23 cellular contexts compared by ENCODE assay signal in the genomic region with DNA sequence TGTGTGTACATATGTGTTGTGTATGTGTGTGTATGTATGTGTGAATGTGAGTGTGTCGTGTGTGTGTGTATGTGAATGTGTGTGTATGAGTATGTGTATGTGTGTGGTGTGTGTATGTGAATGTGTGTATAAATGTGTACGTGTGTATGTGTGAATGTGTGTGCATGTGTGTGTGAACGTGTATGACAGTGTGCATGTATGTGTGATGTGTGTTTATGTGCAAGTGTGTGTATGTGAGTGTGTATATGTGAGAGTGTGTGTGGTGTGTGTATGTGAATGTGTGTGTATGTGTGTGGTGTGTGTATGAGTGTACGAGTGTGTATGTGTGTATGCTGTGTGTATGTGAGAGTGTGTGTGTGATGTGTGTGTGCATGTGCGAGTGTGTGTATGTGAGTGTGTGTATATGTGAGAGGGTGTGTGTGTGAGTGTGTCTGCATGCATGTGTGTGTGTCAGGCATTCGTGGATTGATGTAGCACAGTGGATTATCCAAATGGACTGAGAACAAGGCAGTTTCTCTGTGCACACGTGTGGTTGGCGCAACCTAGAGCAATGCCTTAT.
DNase-seq lines count a peak whose midpoint lies in the region; ATAC-seq, FAIRE-seq and TF ChIP-seq lines count a peak whose summit lies in the region.
"Had no signal": no experiment of that assay in that cellular context is flagged by ENCODE, and none has a peak within 500 bp of the region (broad histone marks: within the 10 kb centered on the region; RNA-seq: fewer than 3 reads in every experiment).

No MANE protein-coding gene starts in this region.

- no peak overlapping the region for H4K91ac ChIP-seq in trophoblast cell (ENCODE audit: low read depth, low read length)

- H3K9me3 ChIP-seq in HEK293 (ENCODE audit: control insufficient read depth, insufficient read depth, low read depth, low read length) (no peaks in the 10 kb centered on the region), GM12878 (replicated peaks; ENCODE audit: control insufficient read depth, insufficient read depth, low read length) (no peaks in the 10 kb centered on the region; the same call in 2 of the 3 replicates), endodermal cell (ENCODE audit: control insufficient read depth, low read length) (no peaks in the 10 kb centered on the region), trophoblast cell (ENCODE audit: insufficient read depth, low read depth, low read length) (peaks cover 4% of the 10 kb centered on the region), BE2C (no peaks in the 10 kb centered on the region)
- H3K9me3 ChIP-seq: Caco-2 had no signal

- no peaks in the 10 kb centered on the region for H3K79me1 ChIP-seq in trophoblast cell (ENCODE audit: low read length)

- H3K4me1 ChIP-seq in HEK293 (ENCODE audit: control insufficient read depth, insufficient read depth, low read length), result no peaks in the 10 kb centered on the region
- no peaks in the 10 kb centered on the region for H3K4me1 ChIP-seq in GM12878 (ENCODE audit: control insufficient read depth, insufficient read depth, low read length)
- H3K4me1 ChIP-seq in endodermal cell (ENCODE audit: control insufficient read depth, insufficient read depth, low read length), result peaks cover 11% of the 10 kb centered on the region
- no peaks in the 10 kb centered on the region for H3K4me1 ChIP-seq in trophoblast cell (ENCODE audit: control insufficient read depth in 1 of 2, insufficient read depth in 2 of 2, low read length in 2 of 2)
- H3K4me1 ChIP-seq in BE2C, result no peaks in the 10 kb centered on the region
- H3K4me1 ChIP-seq: Caco-2 had no signal

- intact Hi-C loops in GM12878 (cut with micrococcal nuclease; ENCODE audit: unreplicated experiment), result no loop called here

- H3K9me3 Mint-ChIP-seq in endodermal cell, result no peaks in the 10 kb centered on the region
- H3K9me3 Mint-ChIP-seq in effector memory CD8-positive, alpha-beta T cell, result no peaks in the 10 kb centered on the region
- H3K9me3 Mint-ChIP-seq: CD4-positive, alpha-beta T cell; H9; IgD-negative memory B cell had no signal

- H3K18ac ChIP-seq in trophoblast cell (ENCODE audit: low read length), result no peak overlapping the region

- H2BK5ac ChIP-seq in trophoblast cell (ENCODE audit: low read depth, low read length, poor library complexity), result no peak overlapping the region

- no peak overlapping the region for H3K27ac ChIP-seq in HEK293 (ENCODE audit: extremely low read depth, low read depth, low read length)
- no peak overlapping the region for H3K27ac ChIP-seq in GM12878 (ENCODE audit: control insufficient read depth, insufficient read depth)
- H3K27ac ChIP-seq in endodermal cell (ENCODE audit: low read depth, low read length), result no peak overlapping the region
- H3K27ac ChIP-seq in trophoblast cell (ENCODE audit: low read depth, low read length), result no peak overlapping the region
- H3K27ac ChIP-seq: C4-2B had no signal

- SMC1A ChIA-PET in GM12878 (lab: Charles Lee; ENCODE audit: uncharacterized antibody, unreplicated experiment), result no interaction called here

- TF ChIP-seq RAD21 in GM12878 (IDR thresholded peaks at IDR 0.05; ENCODE audit: insufficient read depth, low read depth, low read length), result no peak

- peak overlapping the region; percentile 98 for H3K23ac ChIP-seq in trophoblast cell (ENCODE audit: low read length)

- H3K4me3 ChIP-seq in HEK293 (ENCODE audit: low read depth, low read length) (no peak overlapping the region), GM12878 (no peak overlapping the region), endodermal cell (ENCODE audit: low read length) (no peak overlapping the region), trophoblast cell (ENCODE audit: low read depth, low read length) (no peak overlapping the region), BE2C (ENCODE audit: low read depth, low read length) (no peak overlapping the region)

- 38% methylated on average over 8 of the region's 8 CpGs for WGBS in GM12878 (ENCODE audit: insufficient coverage, insufficient replicate concordance, low lambda C conversion rate, missing lambda C conversion rate)
- WGBS in endodermal cell (ENCODE audit: insufficient coverage in 1 of 2, insufficient read length in 1 of 2), 2 experiments, result 94% methylated on average over 6 to 8 of the region's 8 CpGs
- WGBS in trophoblast cell (ENCODE audit: extremely low coverage, insufficient coverage, insufficient read length), result 100% methylated on average over 3 of the region's 8 CpGs

- RAD21 ChIA-PET in GM12878 (lab: Charles Lee; ENCODE audit: unreplicated experiment), result no interaction called here

- no peak for FAIRE-seq in GM12878 (lab: Jason Lieb, UNC)
- FAIRE-seq: A204.1, GM12892, GM18507 had no signal

- no peaks in the 10 kb centered on the region for H3K36me3 Mint-ChIP-seq in endodermal cell (ENCODE audit: low read depth)
- no peaks in the 10 kb centered on the region for H3K36me3 Mint-ChIP-seq in effector memory CD8-positive, alpha-beta T cell (ENCODE audit: insufficient read depth)
- H3K36me3 Mint-ChIP-seq: IgD-negative memory B cell had no signal

- ATAC-seq in GM12878, result no peak
- ATAC-seq in effector memory CD8-positive, alpha-beta T cell (replicated peaks), result no peak

- POLR2A ChIA-PET in HEK293 (lab: Yijun Ruan, JAX) (no interaction called here), GM12878 (lab: Charles Lee) (no interaction called here)

- no peak overlapping the region for H2BK12ac ChIP-seq in trophoblast cell (ENCODE audit: low read length)

- H2BK120ac ChIP-seq in trophoblast cell (ENCODE audit: insufficient read depth, low read length, poor library complexity), result no peak overlapping the region

- no peaks in the 10 kb centered on the region for H3K79me2 ChIP-seq in GM12878 (ENCODE audit: control insufficient read depth, insufficient read depth, low read length)
- H3K79me2 ChIP-seq in trophoblast cell (ENCODE audit: control insufficient read depth, insufficient read depth, low read length, poor library complexity), result no peaks in the 10 kb centered on the region

- BruUV-seq in GM12878 (replicated peaks; lab: Mats Ljungman, UMichigan), result no TSS peak

- H3K4me2 ChIP-seq in GM12878 (ENCODE audit: control insufficient read depth, insufficient read depth), result no peak overlapping the region
- H3K4me2 ChIP-seq in trophoblast cell (ENCODE audit: low read length), result no peak overlapping the region

- no peak overlapping the region for H2AK5ac ChIP-seq in trophoblast cell (ENCODE audit: low read length)

- DNase-seq in GM12878 (ENCODE audit: low read depth, low spot score) (no peak), endodermal cell (peak; percentile 7), trophoblast cell (no peak), BE2C (no peak), NCI-H524 treated with DMSO at 0.1 percent for 48 hours (lab: John Stamatoyannopoulos, UW) (no peak)
- DNase-seq in effector memory CD8-positive, alpha-beta T cell, result no peak
- no peak for DNase-seq in effector CD4-positive, alpha-beta T cell
- DNase-seq: ACHN; Caco-2; CD4-positive, alpha-beta T cell; DMS53; DND-41; EL; GOT3; H9; Kasumi-1; KG1 had no signal

- TF ChIP-seq POLR2A in GM12878 (IDR thresholded peaks at IDR 0.05; ENCODE audit: low read depth, low read length), result no peak

- H4K12ac ChIP-seq in trophoblast cell (ENCODE audit: low read depth, low read length), result no peak overlapping the region

- H3K14ac ChIP-seq in trophoblast cell (ENCODE audit: low read length), result no peak overlapping the region

- no peak overlapping the region for H3K4me3 Mint-ChIP-seq in endodermal cell
- H3K4me3 Mint-ChIP-seq in effector memory CD8-positive, alpha-beta T cell, result no peak overlapping the region
- H3K4me3 Mint-ChIP-seq: CD4-positive, alpha-beta T cell; H9; IgD-negative memory B cell had no signal

- no peak overlapping the region for H3K27ac Mint-ChIP-seq in endodermal cell
- no peak overlapping the region for H3K27ac Mint-ChIP-seq in effector memory CD8-positive, alpha-beta T cell
- H3K27ac Mint-ChIP-seq: CD4-positive, alpha-beta T cell; H9; IgD-negative memory B cell had no signal

- no peak for TF ChIP-seq CTCF in HEK293 (tag by site-specific recombination; IDR thresholded peaks at IDR 0.05)
- TF ChIP-seq CTCF in GM12878 (IDR thresholded peaks at IDR 0.05 in 2 of 3, conservative IDR thresholded peaks at IDR 0.05 in 1 of 3; ENCODE audit: control insufficient read depth in 2 of 3, extremely low read depth in 1 of 3, insufficient read depth in 1 of 3, low read depth in 3 of 3, low read length in 3 of 3), result no peak
- TF ChIP-seq CTCF in endodermal cell (conservative IDR thresholded peaks at IDR 0.05), result no peak
- no peak for TF ChIP-seq CTCF in BE2C (IDR thresholded peaks at IDR 0.05; ENCODE audit: low read depth, low read length)

- no peaks in the 10 kb centered on the region for H3K27me3 Mint-ChIP-seq in endodermal cell (ENCODE audit: insufficient read depth)
- peaks cover under 1% of the 10 kb centered on the region in 2 donors for H3K27me3 Mint-ChIP-seq in effector memory CD8-positive, alpha-beta T cell
- H3K27me3 Mint-ChIP-seq: IgD-negative memory B cell had no signal

- H3K4ac ChIP-seq in trophoblast cell (ENCODE audit: low read depth, low read length), result no peak overlapping the region

- H3K9ac ChIP-seq in GM12878 (ENCODE audit: control insufficient read depth, insufficient read depth, low read length) (no peak overlapping the region), endodermal cell (ENCODE audit: extremely low read depth, low read length, poor library complexity, severe bottlenecking) (no peak overlapping the region), trophoblast cell (ENCODE audit: low read length) (no peak overlapping the region)

- H4K20me1 ChIP-seq in GM12878 (ENCODE audit: control insufficient read depth, insufficient read depth), result no peaks in the 10 kb centered on the region

- no peaks in the 10 kb centered on the region for H3K36me3 ChIP-seq in HEK293 (ENCODE audit: control insufficient read depth in 2 of 2, insufficient read depth in 1 of 2, low read length in 2 of 2)
- no peaks in the 10 kb centered on the region for H3K36me3 ChIP-seq in GM12878 (ENCODE audit: control insufficient read depth in 2 of 2, insufficient read depth in 2 of 2, low read length in 1 of 2)
- no peaks in the 10 kb centered on the region for H3K36me3 ChIP-seq in endodermal cell (ENCODE audit: control insufficient read depth, insufficient read depth, low read length)
- H3K36me3 ChIP-seq in trophoblast cell (ENCODE audit: control insufficient read depth in 1 of 2, insufficient read depth in 2 of 2, low read length in 2 of 2), result no peaks in the 10 kb centered on the region
- no peaks in the 10 kb centered on the region for H3K36me3 ChIP-seq in BE2C

- no peak for TF ChIP-seq EP300 in GM12878 (IDR thresholded peaks at IDR 0.05; ENCODE audit: borderline replicate concordance in 1 of 2, control insufficient read depth in 1 of 2, low read depth in 2 of 2, low read length in 2 of 2)

- H2AFZ ChIP-seq in GM12878 (ENCODE audit: control insufficient read depth, low read depth, low read length), result no peak overlapping the region
- no peak overlapping the region for H2AFZ ChIP-seq in trophoblast cell (ENCODE audit: insufficient read depth, low read length, poor library complexity)

- in situ Hi-C loops in GM12878 (cut with MboI), result no loop called here

- no peaks in the 10 kb centered on the region for H3K27me3 ChIP-seq in GM12878 (replicated peaks in 1 of 2; ENCODE audit: control insufficient read depth in 2 of 2, insufficient read depth in 2 of 2, low read length in 1 of 2)
- H3K27me3 ChIP-seq in endodermal cell (ENCODE audit: control insufficient read depth, insufficient read depth, low read length, poor library complexity, severe bottlenecking), result no peaks in the 10 kb centered on the region
- H3K27me3 ChIP-seq in trophoblast cell (ENCODE audit: insufficient read depth, low read length), result no peaks in the 10 kb centered on the region
- no peaks in the 10 kb centered on the region for H3K27me3 ChIP-seq in BE2C

- no peak overlapping the region for H4K8ac ChIP-seq in trophoblast cell (ENCODE audit: low read depth, low read length)

- CTCF ChIA-PET in HEK293 (lab: Yijun Ruan, JAX), result no interaction called here
- CTCF ChIA-PET in GM12878 (lab: Yijun Ruan, JAX), result no interaction called here

- H3K4me1 Mint-ChIP-seq in endodermal cell, result peaks cover 11% of the 10 kb centered on the region
- H3K4me1 Mint-ChIP-seq in effector memory CD8-positive, alpha-beta T cell (ENCODE audit: low read depth in 2 of 2), result no peaks in the 10 kb centered on the region
- H3K4me1 Mint-ChIP-seq: IgD-negative memory B cell had no signal
